In the genomic region with DNA sequence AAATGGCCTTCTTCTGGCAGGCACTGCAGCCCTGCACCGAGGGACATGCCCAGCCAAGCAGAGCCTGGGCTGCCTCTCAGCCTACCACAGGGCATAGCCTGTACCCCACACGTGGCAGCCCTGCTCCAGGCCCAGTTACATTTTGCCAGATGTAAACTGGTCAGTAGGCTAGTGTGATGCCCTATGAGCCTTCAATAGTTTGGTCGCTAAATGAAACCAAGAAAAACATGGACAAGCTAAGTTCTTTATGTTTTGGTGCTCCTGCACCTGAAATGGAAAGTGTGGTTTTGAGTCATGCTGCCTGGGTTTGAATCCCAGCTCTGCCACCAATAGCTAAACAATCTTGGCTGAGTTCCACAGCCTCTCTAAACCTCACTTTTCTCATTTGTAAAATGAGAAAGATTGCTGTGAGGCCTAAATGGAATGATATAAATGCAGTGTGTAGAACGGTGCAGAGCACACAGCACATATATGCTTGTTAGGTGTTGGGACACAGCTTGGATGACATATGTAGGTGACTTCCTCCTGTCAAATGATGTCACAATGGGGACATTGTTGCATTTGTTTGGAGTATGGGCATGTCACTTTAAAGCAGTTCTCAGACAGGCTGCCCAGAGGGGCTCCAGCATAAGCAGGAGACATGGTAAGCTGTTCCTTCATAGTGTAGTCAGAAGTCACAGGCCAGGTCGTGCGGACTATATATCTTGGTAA, we compare ENCODE assay signal across 9 cellular contexts. TPM values are rescaled to one million over a fixed set of nuclear protein-coding genes. Genes with fewer than 3 reads are reported as not detected.
DNase-seq lines count a peak whose midpoint lies in the region; FAIRE-seq and TF ChIP-seq lines count a peak whose summit lies in the region.
"Had no signal": no experiment of that assay in that cellular context is flagged by ENCODE, and none has a peak within 500 bp of the region (broad histone marks: within the 10 kb centered on the region; RNA-seq: fewer than 3 reads in every experiment).

No MANE protein-coding gene starts in this region.

- H3K9me3 Mint-ChIP-seq in CD14-positive monocyte: no peaks in the 10 kb centered on the region

- peaks cover 12% of the 10 kb centered on the region for H3K4me1 Mint-ChIP-seq in CD14-positive monocyte

- H3K36me3 ChIP-seq in esophagus squamous epithelium (peaks cover 0 to 52% (median 8%) of the 10 kb centered on the region in 3 donors), BE2C (peaks cover 3% of the 10 kb centered on the region; the same call in 1 of the 2 replicates)

- FAIRE-seq in urothelium cell line (lab: Jason Lieb, UNC): no peak

- H3K27me3 ChIP-seq in esophagus squamous epithelium (no peaks in the 10 kb centered on the region), BE2C (no peaks in the 10 kb centered on the region)

- no peak for TF ChIP-seq POLR2A in esophagus squamous epithelium (IDR thresholded peaks at IDR 0.05)

- H3K27me3 Mint-ChIP-seq in CD14-positive monocyte (ENCODE audit: low read depth in 3 of 3): no peaks in the 10 kb centered on the region

- peak overlapping the region in 3 of 4 donors; percentile 67 to 70 (median 68) for H3K27ac ChIP-seq in esophagus squamous epithelium

- WGBS in esophagus squamous epithelium, 2 donors: 78 to 80% methylated on average over 5 of the region's 6 CpGs

- peak overlapping the region in 1 of 7 donors; percentile 35 for H3K27ac Mint-ChIP-seq in CD14-positive monocyte

- no peak overlapping the region for H3K4me3 Mint-ChIP-seq in CD14-positive monocyte

- peaks cover 29 to 32% of the 10 kb centered on the region in 2 donors for H3K36me3 Mint-ChIP-seq in CD14-positive monocyte

- TF ChIP-seq CTCF in esophagus squamous epithelium (IDR thresholded peaks at IDR 0.05) (no peak), BE2C (IDR thresholded peaks at IDR 0.05; ENCODE audit: low read depth, low read length) (no peak), CD14-positive monocyte (IDR thresholded peaks at IDR 0.05) (no peak)

- intact Hi-C loops in esophagus squamous epithelium (cut with DNase I) (no loop called here), CD14-positive monocyte (cut with micrococcal nuclease) (no loop called here)

- H3K4me1 ChIP-seq in esophagus squamous epithelium: peaks cover 10 to 74% (median 14%) of the 10 kb centered on the region in 3 donors
- H3K4me1 ChIP-seq in BE2C: no peaks in the 10 kb centered on the region

- H3K9me3 ChIP-seq in esophagus squamous epithelium (no peaks in the 10 kb centered on the region), BE2C (no peaks in the 10 kb centered on the region)

- DNase-seq in EL (peak; percentile 48), RPMI7951 (ENCODE audit: low read depth) (peak; percentile 56), esophagus squamous epithelium (lab: John Stamatoyannopoulos, UW) (no peak), renal cortical epithelial cell (ENCODE audit: low read depth) (peak; percentile 48), urothelium cell line (ENCODE audit: low spot score) (no peak), SW 1271 (lab: John Stamatoyannopoulos, UW) (no peak), BE2C (no peak), CD14-positive monocyte (ENCODE audit: low spot score) (no peak)
- DNase-seq: DND-41 had no signal

- no peak overlapping the region for H3K4me3 ChIP-seq in esophagus squamous epithelium
- no peak overlapping the region for H3K4me3 ChIP-seq in BE2C (ENCODE audit: low read depth, low read length)

RNA-seq across cellular contexts. Expression of a gene that starts 57.4 kb away (rescaled TPM):
- total RNA-seq in RPMI7951 (2014; rRNA removed; shearing (Covaris generic)): 127 and 162 TPM in 2 replicates
- total RNA-seq in esophagus squamous epithelium (10 to 100 TPM; 15.6 to 54.4 (median 33.1) TPM), renal cortical epithelial cell (213 and 340 TPM in 2 replicates)
- polyA plus RNA-seq in BE2C (2012; ENCODE audit: insufficient read depth, insufficient read length, low read depth): 45.6 TPM
- 10 to 100 TPM; 19.0 to 28.5 TPM for polyA plus RNA-seq in CD14-positive monocyte

Comparison
In these comparisons a context has a peak if more than half of its experiments do, and no peak if none do; other contexts are left out.
1. DNase-seq: peak in EL (single experiment), RPMI7951 (single experiment) and renal cortical epithelial cell (single experiment); none in esophagus squamous epithelium (single experiment), urothelium cell line (single experiment), SW 1271 (0 of 2), BE2C (single experiment) and CD14-positive monocyte (single experiment).